In genomic region chr9:136544549-136545064, GRCh38 we compare ENCODE assay signal across 8 cellular contexts. TPM values are rescaled to one million over a fixed set of nuclear protein-coding genes. Genes with fewer than 3 reads are reported as not detected.
DNase-seq lines count a peak whose midpoint lies in the region; ATAC-seq and TF ChIP-seq lines count a peak whose summit lies in the region.

No MANE protein-coding gene starts in this region.

- intact Hi-C loops in Caco-2 (cut with micrococcal nuclease; ENCODE audit: unreplicated experiment) = loop anchor here (5.0 kb wide), 1 partner anchor 57 kb away; no protein-coding TSS in a partner anchor
- intact Hi-C loops in tibial artery (cut with DNase I; ENCODE audit: low total_unique reads) = no loop called here

- H3K4me3 Mint-ChIP-seq in Caco-2 (ENCODE audit: unreplicated experiment) (peak overlapping the region; percentile 80), nephron progenitor cell (peak overlapping the region; percentile 86)
- H3K4me3 Mint-ChIP-seq in activated T-helper 17 cell treated with anti-CD3 and anti-CD28 coated beads, Interleukin-2, amount 50 U/mL, for 72 hours = peak overlapping the region; percentile 83

- H3K4me1 ChIP-seq in Caco-2 = peaks cover 24% of the 10 kb centered on the region
- peaks cover 0 to 82% (median 68%) of the 10 kb centered on the region in 4 donors for H3K4me1 ChIP-seq in tibial artery

- ATAC-seq in activated T-helper 17 cell treated with anti-CD3 and anti-CD28 coated beads, Interleukin-2, amount 50 U/mL, for 72 hours (replicated peaks) = peak; percentile 19
- no peak for ATAC-seq in HG03280 (IDR thresholded peaks at IDR 0.05; ENCODE audit: unreplicated experiment)

- no peaks in the 10 kb centered on the region for H3K27me3 ChIP-seq in Caco-2 (replicated peaks; ENCODE audit: control insufficient read depth, insufficient read depth, low read length)
- H3K27me3 ChIP-seq in tibial artery = no peaks in the 10 kb centered on the region

- H3K27ac Mint-ChIP-seq in Caco-2 (ENCODE audit: unreplicated experiment) = no peak overlapping the region
- peak overlapping the region; percentile 46 for H3K27ac Mint-ChIP-seq in activated T-helper 17 cell treated with anti-CD3 and anti-CD28 coated beads, Interleukin-2, amount 50 U/mL, for 72 hours
- H3K27ac Mint-ChIP-seq in nephron progenitor cell = no peak overlapping the region

- H3K27me3 Mint-ChIP-seq in Caco-2 (ENCODE audit: insufficient read depth, unreplicated experiment) (no peaks in the 10 kb centered on the region), nephron progenitor cell (ENCODE audit: low read depth, poor library complexity) (no peaks in the 10 kb centered on the region)
- no peaks in the 10 kb centered on the region for H3K27me3 Mint-ChIP-seq in activated T-helper 17 cell treated with anti-CD3 and anti-CD28 coated beads, Interleukin-2, amount 50 U/mL, for 72 hours

- BruUV-seq in Caco-2 (replicated peaks; lab: Mats Ljungman, UMichigan) = TSS peak; percentile 23

- H3K27ac ChIP-seq in tibial artery = peak overlapping the region; percentile 88 to 94

- no peak for TF ChIP-seq CTCF in Caco-2 (IDR thresholded peaks at IDR 0.05; ENCODE audit: insufficient read depth in 1 of 2, low read depth in 1 of 2, low read length in 1 of 2, severe bottlenecking in 1 of 2, unreplicated experiment in 1 of 2)
- TF ChIP-seq CTCF in foreskin fibroblast (IDR thresholded peaks at IDR 0.05; ENCODE audit: low read depth, low read length) = no peak
- no peak for TF ChIP-seq CTCF in nephron progenitor cell (IDR thresholded peaks at IDR 0.05)
- TF ChIP-seq CTCF in tibial artery (IDR thresholded peaks at IDR 0.05) = no peak

- POLR2A ChIA-PET in Caco-2 (lab: Charles Lee) = no interaction called here

- H3K4me3 ChIP-seq in Caco-2 (ENCODE audit: low read depth, low read length) = peak overlapping the region; percentile 53
- peak overlapping the region; percentile 81 to 86 for H3K4me3 ChIP-seq in foreskin fibroblast (ENCODE audit: low read depth in 1 of 2, low read length in 2 of 2)
- H3K4me3 ChIP-seq in tibial artery = peak overlapping the region; percentile 73 to 99

- H3K9me3 ChIP-seq in Caco-2 = no peaks in the 10 kb centered on the region
- no peaks in the 10 kb centered on the region for H3K9me3 ChIP-seq in tibial artery

- no peaks in the 10 kb centered on the region for H3K4me1 Mint-ChIP-seq in Caco-2 (ENCODE audit: low read depth, unreplicated experiment)
- H3K4me1 Mint-ChIP-seq in activated T-helper 17 cell treated with anti-CD3 and anti-CD28 coated beads, Interleukin-2, amount 50 U/mL, for 72 hours = peaks cover 16% of the 10 kb centered on the region
- H3K4me1 Mint-ChIP-seq in nephron progenitor cell = peaks cover 68% of the 10 kb centered on the region

- H3K9me3 Mint-ChIP-seq in Caco-2 (ENCODE audit: unreplicated experiment) (no peaks in the 10 kb centered on the region), nephron progenitor cell (no peaks in the 10 kb centered on the region)
- no peaks in the 10 kb centered on the region for H3K9me3 Mint-ChIP-seq in activated T-helper 17 cell treated with anti-CD3 and anti-CD28 coated beads, Interleukin-2, amount 50 U/mL, for 72 hours

- CTCF ChIA-PET in Caco-2 (lab: Charles Lee) = no interaction called here

- H3K36me3 ChIP-seq in Caco-2 (ENCODE audit: control insufficient read depth, insufficient read depth, low read length) (no peaks in the 10 kb centered on the region), tibial artery (peaks cover 0 to 24% (median 9%) of the 10 kb centered on the region in 3 donors)

- DNase-seq in Caco-2 (peak in 1 of 2 experiments; percentile 44), NCI-H2171 treated with DMSO at 0.1 percent for 48 hours (lab: John Stamatoyannopoulos, UW) (peak; percentile 73), foreskin fibroblast (peak in 1 of 2 donors; percentile 59), nephron progenitor cell (peak; percentile 56), tibial artery (peak; percentile 56 to 89), DMS153 treated with DMSO at 0.1 percent for 48 hours (lab: John Stamatoyannopoulos, UW; ENCODE audit: unreplicated experiment) (no peak)

- H3K36me3 Mint-ChIP-seq in Caco-2 (ENCODE audit: insufficient read depth, unreplicated experiment) (peaks cover 10% of the 10 kb centered on the region), nephron progenitor cell (ENCODE audit: low read depth) (peaks cover 8% of the 10 kb centered on the region)
- H3K36me3 Mint-ChIP-seq in activated T-helper 17 cell treated with anti-CD3 and anti-CD28 coated beads, Interleukin-2, amount 50 U/mL, for 72 hours (ENCODE audit: low read depth) = peaks cover 48% of the 10 kb centered on the region

RNA-seq across cellular contexts. Expression of gene NOTCH1, which starts 1.2 kb away (rescaled TPM):
- 5.5 and 6.3 TPM in 2 replicates for total RNA-seq in Caco-2 (2022)
- 10 to 100 TPM; 63.8 to 65.9 TPM for total RNA-seq in activated T-helper 17 cell treated with anti-CD3 and anti-CD28 coated beads, Interleukin-2, amount 50 U/mL, for 72 hours
